Comparison of ENCODE assay signal across 16 cellular contexts in genomic region chr9:85158512-85158911, GRCh38.
DNase-seq lines count a peak whose midpoint lies in the region; ATAC-seq and TF ChIP-seq lines count a peak whose summit lies in the region.
"Had no signal": no experiment of that assay in that cellular context is flagged by ENCODE, and none has a peak within 500 bp of the region (broad histone marks: within the 10 kb centered on the region; RNA-seq: fewer than 3 reads in every experiment).

No MANE protein-coding gene starts in this region.

- peak overlapping the region; percentile 65 for H3K27ac Mint-ChIP-seq in endodermal cell
- no peak overlapping the region for H3K27ac Mint-ChIP-seq in CD8-positive, alpha-beta memory T cell
- H3K27ac Mint-ChIP-seq: CD4-positive, alpha-beta T cell; T-helper 2 cell treated with Interferon-gamma antibody and Interleukin-4, amounts not matched to agents 5 μg/mL and 100 μg/mL, for 36 hours had no signal

- no peak for ATAC-seq in HG03039 (IDR thresholded peaks at IDR 0.05; ENCODE audit: unreplicated experiment)
- ATAC-seq: HepG2 had no signal

- POLR2A ChIA-PET in CD8-positive, alpha-beta memory T cell (lab: Charles Lee): no interaction called here

- H3K27ac ChIP-seq in C4-2B (peak overlapping the region; percentile 14; the same call in 1 of the 2 replicates), endodermal cell (ENCODE audit: low read depth, low read length) (no peak overlapping the region), MM.1S (ENCODE audit: low read length) (no peak overlapping the region)
- no peak overlapping the region for H3K27ac ChIP-seq in CD8-positive, alpha-beta memory T cell (ENCODE audit: low read depth, low read length)
- H3K27ac ChIP-seq: RWPE1, SJCRH30 had no signal

- DNase-seq in G401 (ENCODE audit: low spot score) (peak; percentile 88), NCI-H748 (lab: John Stamatoyannopoulos, UW; ENCODE audit: unreplicated experiment) (peak; percentile 72), endodermal cell (no peak), MM.1S (no peak)
- DNase-seq in CD8-positive, alpha-beta memory T cell: no peak
- DNase-seq: CD4-positive, alpha-beta T cell; GF-D8; NCI-H1930; NCI-H2171 treated with DMSO at 0.1 percent for 48 hours; NCI-H510A treated with DMSO at 0.1 percent for 48 hours; SJCRH30 had no signal

- H3K4me1 ChIP-seq in endodermal cell (ENCODE audit: control insufficient read depth, insufficient read depth, low read length) (peaks cover 21% of the 10 kb centered on the region), MM.1S (ENCODE audit: low read length) (peaks cover 7% of the 10 kb centered on the region)
- H3K4me1 ChIP-seq in CD8-positive, alpha-beta memory T cell (ENCODE audit: insufficient read depth, low read length): no peaks in the 10 kb centered on the region
- H3K4me1 ChIP-seq: SJCRH30 had no signal

- in situ Hi-C loops in G401 (cut with HindIII; ENCODE audit: low sequenced_read_pairs): no loop called here

- CTCF ChIA-PET in CD8-positive, alpha-beta memory T cell (lab: Charles Lee): no interaction called here

- peaks cover 13% of the 10 kb centered on the region for H3K9me3 ChIP-seq in endodermal cell (ENCODE audit: control insufficient read depth, low read length)
- H3K9me3 ChIP-seq in MM.1S (replicated peaks; ENCODE audit: insufficient read depth, low read length): no peaks in the 10 kb centered on the region
- H3K9me3 ChIP-seq in CD8-positive, alpha-beta memory T cell (ENCODE audit: low read length): no peaks in the 10 kb centered on the region
- H3K9me3 ChIP-seq: SJCRH30 had no signal

- no peaks in the 10 kb centered on the region for H3K27me3 Mint-ChIP-seq in endodermal cell (ENCODE audit: insufficient read depth)
- peaks cover 0 to 2% of the 10 kb centered on the region in 2 donors for H3K27me3 Mint-ChIP-seq in CD8-positive, alpha-beta memory T cell
- H3K27me3 Mint-ChIP-seq: CD4-positive, alpha-beta T cell had no signal

- H2AFZ ChIP-seq in MM.1S (ENCODE audit: low read length): no peak overlapping the region

- no peaks in the 10 kb centered on the region for H3K27me3 ChIP-seq in endodermal cell (ENCODE audit: control insufficient read depth, insufficient read depth, low read length, poor library complexity, severe bottlenecking)
- no peaks in the 10 kb centered on the region for H3K27me3 ChIP-seq in MM.1S (replicated peaks; ENCODE audit: insufficient read depth, low read length)
- H3K27me3 ChIP-seq in CD8-positive, alpha-beta memory T cell (ENCODE audit: insufficient read depth, low read length, poor library complexity, severe bottlenecking): no peaks in the 10 kb centered on the region

- H3K36me3 Mint-ChIP-seq in endodermal cell (ENCODE audit: low read depth): no peaks in the 10 kb centered on the region
- H3K36me3 Mint-ChIP-seq in CD8-positive, alpha-beta memory T cell: no peaks in the 10 kb centered on the region

- H3K36me3 ChIP-seq in endodermal cell (ENCODE audit: control insufficient read depth, insufficient read depth, low read length) (no peaks in the 10 kb centered on the region), MM.1S (replicated peaks; ENCODE audit: insufficient read depth, low read length) (no peaks in the 10 kb centered on the region)
- no peaks in the 10 kb centered on the region for H3K36me3 ChIP-seq in CD8-positive, alpha-beta memory T cell (ENCODE audit: insufficient read depth, low read length)
- H3K36me3 ChIP-seq: SJCRH30 had no signal

- no peak overlapping the region for H3K4me3 Mint-ChIP-seq in endodermal cell
- H3K4me3 Mint-ChIP-seq in CD8-positive, alpha-beta memory T cell: no peak overlapping the region
- H3K4me3 Mint-ChIP-seq: CD4-positive, alpha-beta T cell; T-helper 2 cell treated with Interferon-gamma antibody and Interleukin-4, amounts not matched to agents 5 μg/mL and 100 μg/mL, for 36 hours had no signal

- H3K4me3 ChIP-seq in endodermal cell (ENCODE audit: low read length) (peak overlapping the region; percentile 44), MM.1S (ENCODE audit: low read length) (no peak overlapping the region)
- no peak overlapping the region for H3K4me3 ChIP-seq in CD8-positive, alpha-beta memory T cell (ENCODE audit: low read length)
- H3K4me3 ChIP-seq: SJCRH30 had no signal

- peaks cover 30% of the 10 kb centered on the region for H3K4me1 Mint-ChIP-seq in endodermal cell
- no peaks in the 10 kb centered on the region for H3K4me1 Mint-ChIP-seq in CD8-positive, alpha-beta memory T cell

- H3K9ac ChIP-seq in endodermal cell (ENCODE audit: extremely low read depth, low read length, poor library complexity, severe bottlenecking) (no peak overlapping the region), MM.1S (ENCODE audit: low read length) (no peak overlapping the region)

- H3K79me2 ChIP-seq in MM.1S (ENCODE audit: low read length): no peaks in the 10 kb centered on the region

- H3K9me3 Mint-ChIP-seq in endodermal cell: peaks cover 13% of the 10 kb centered on the region
- no peaks in the 10 kb centered on the region for H3K9me3 Mint-ChIP-seq in CD8-positive, alpha-beta memory T cell
- H3K9me3 Mint-ChIP-seq: CD4-positive, alpha-beta T cell; T-helper 2 cell treated with Interferon-gamma antibody and Interleukin-4, amounts not matched to agents 5 μg/mL and 100 μg/mL, for 36 hours had no signal

- H4K20me1 ChIP-seq in MM.1S (ENCODE audit: insufficient read depth, low read length): no peaks in the 10 kb centered on the region

- TF ChIP-seq CTCF in C4-2B (conservative IDR thresholded peaks at IDR 0.05): no peak
- TF ChIP-seq CTCF in endodermal cell (conservative IDR thresholded peaks at IDR 0.05): no peak
- TF ChIP-seq CTCF in MM.1S (IDR thresholded peaks at IDR 0.05; ENCODE audit: low read length): no peak

- H3K9me2 ChIP-seq in MM.1S (replicated peaks; ENCODE audit: insufficient read depth, low read length): no peaks in the 10 kb centered on the region

- H3K4me2 ChIP-seq in MM.1S (ENCODE audit: low read depth, low read length): no peak overlapping the region

- H3F3A ChIP-seq in MM.1S (ENCODE audit: insufficient read depth, low read length): no peaks in the 10 kb centered on the region

Comparison
In these comparisons a context has a peak if more than half of its experiments do, and no peak if none do; other contexts are left out.
1. DNase-seq: peak in G401 (single experiment) and NCI-H748 (single experiment); none in endodermal cell (single experiment), MM.1S (single experiment) and CD8-positive, alpha-beta memory T cell (0 of 5).